In genomic region chr3:160720123-160720746, GRCh38 we compare ENCODE assay signal across 1 cellular context.
TF ChIP-seq lines count a peak whose summit lies in the region.

No MANE protein-coding gene starts in this region.

TF ChIP-seq in SK-N-SH treated with all-trans-retinoic acid at 6 μM for 48 hours, 23 proteins besides CTCF, POLR2A, EP300 and RAD21 (continued from another document):
- TF ChIP-seq TSHZ2 (CRISPR knock-in tag; IDR thresholded peaks at IDR 0.05) (no peak), ARNTL (CRISPR knock-in tag; IDR thresholded peaks at IDR 0.05; ENCODE audit: borderline replicate concordance, low read depth) (no peak), CSRNP3 (CRISPR knock-in tag; IDR thresholded peaks at IDR 0.05) (no peak), ZFP3 (CRISPR knock-in tag; IDR thresholded peaks at IDR 0.05) (no peak), ZFP30 (CRISPR knock-in tag; IDR thresholded peaks at IDR 0.05) (no peak)
